Comparison of ENCODE assay signal across 18 cellular contexts in the genomic region with DNA sequence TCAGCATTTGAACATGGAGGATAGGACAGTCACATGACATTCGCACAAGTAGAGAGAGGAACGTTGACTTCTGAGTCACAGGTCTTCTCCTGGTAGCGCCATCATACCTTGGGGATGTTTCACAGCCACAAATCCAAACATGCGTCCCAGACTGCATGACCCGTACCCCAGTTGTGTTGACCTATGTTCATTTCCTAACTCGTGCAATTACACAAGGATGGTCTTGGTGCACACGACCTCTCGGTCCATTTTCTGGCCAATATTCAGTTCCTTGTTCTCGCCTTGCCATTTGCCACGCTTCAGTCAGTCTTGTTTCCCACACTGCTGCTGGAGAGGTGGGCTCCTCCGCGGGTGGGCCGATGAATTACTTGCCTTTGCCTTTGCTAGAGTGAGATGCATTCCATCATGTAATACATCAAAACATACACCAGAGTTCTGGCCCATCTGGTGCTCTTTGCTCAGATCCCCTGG.
A peak's percentile ranks its signal among the peaks of the same experiment; 100 is the strongest.
DNase-seq lines count a peak whose midpoint lies in the region; ATAC-seq, FAIRE-seq and TF ChIP-seq lines count a peak whose summit lies in the region.
"Had no signal": no experiment of that assay in that cellular context is flagged by ENCODE, and none has a peak within 500 bp of the region (broad histone marks: within the 10 kb centered on the region; RNA-seq: fewer than 3 reads in every experiment).

No MANE protein-coding gene starts in this region.

- no peaks in the 10 kb centered on the region for H3K36me3 Mint-ChIP-seq in activated T-cell treated with anti-CD3 and anti-CD28 coated beads, Interleukin-2, amount 50 U/mL, for 24 hours (ENCODE audit: low read depth)
- H3K36me3 Mint-ChIP-seq: activated CD8-positive, alpha-beta memory T cell treated with anti-CD3 and anti-CD28 coated beads, Interleukin-2, amount 10 ng/mL, durations not matched to agents 7 days and 5 days; IgD-negative memory B cell; immature natural killer cell had no signal

- H3K79me2 ChIP-seq in K562 (ENCODE audit: control insufficient read depth, insufficient read depth, low read length) (no peaks in the 10 kb centered on the region), SK-N-SH (ENCODE audit: insufficient read depth) (peaks cover 58% of the 10 kb centered on the region)

- H3K9me3 ChIP-seq in K562 (replicated peaks; ENCODE audit: control insufficient read depth, insufficient read depth, low read depth, low read length) (no peaks in the 10 kb centered on the region), gastroesophageal sphincter (no peaks in the 10 kb centered on the region), skeletal muscle satellite cell (replicated peaks; ENCODE audit: low read length) (peaks cover 3% of the 10 kb centered on the region), SK-N-SH (no peaks in the 10 kb centered on the region)
- H3K9me3 ChIP-seq: colonic mucosa had no signal

- H3K36me3 ChIP-seq in K562 (ENCODE audit: control insufficient read depth, insufficient read depth, low read length) = no peaks in the 10 kb centered on the region
- no peaks in the 10 kb centered on the region for H3K36me3 ChIP-seq in gastroesophageal sphincter
- H3K36me3 ChIP-seq in skeletal muscle satellite cell (ENCODE audit: insufficient read depth, low read length) = peaks cover 6% of the 10 kb centered on the region
- peaks cover 0 to 19% of the 10 kb centered on the region in 2 experiments for H3K36me3 ChIP-seq in SK-N-SH (replicated peaks in 1 of 2; ENCODE audit: control insufficient read depth in 1 of 2, insufficient read depth in 2 of 2, low read length in 1 of 2)
- H3K36me3 ChIP-seq: colonic mucosa had no signal

- no peak overlapping the region for H2AFZ ChIP-seq in K562 (ENCODE audit: low read depth, low read length)
- H2AFZ ChIP-seq in SK-N-SH (ENCODE audit: low read depth) = no peak overlapping the region

- intact Hi-C loops in K562 (cut with micrococcal nuclease) = no loop called here

- no peak for TF ChIP-seq RAD21 in K562 (CRISPR knock-in tag; conservative IDR thresholded peaks at IDR 0.05 in 1 of 2, IDR thresholded peaks at IDR 0.05 in 1 of 2)
- no peak for TF ChIP-seq RAD21 in SK-N-SH (IDR thresholded peaks at IDR 0.05; ENCODE audit: low read length)

- peaks cover 91% of the 10 kb centered on the region for H3K27me3 Mint-ChIP-seq in activated T-cell treated with anti-CD3 and anti-CD28 coated beads, Interleukin-2, amount 50 U/mL, for 24 hours

- no peak overlapping the region for H3K27ac ChIP-seq in K562 (ENCODE audit: extremely low read depth, low read depth, low read length)
- peak overlapping the region; percentile 90 to 98 (median 94) for H3K27ac ChIP-seq in gastroesophageal sphincter
- peak overlapping the region in 1 of 2 experiments; percentile 94; a peak in 1 of 4 replicates for H3K27ac ChIP-seq in SK-N-SH (ENCODE audit: low read depth in 2 of 2, low read length in 1 of 2)
- H3K27ac ChIP-seq: colonic mucosa had no signal

- CTCF ChIA-PET in K562 (lab: Yijun Ruan, JAX; ENCODE audit: low intra/inter-chr PET ratio) = no interaction called here
- CTCF ChIA-PET in SK-N-SH (lab: Yijun Ruan, JAX) = no interaction called here

- 0% methylated on average over 10 of the region's 13 CpGs for WGBS in K562 (ENCODE audit: insufficient coverage, low coverage, missing lambda C conversion rate)
- WGBS in gastroesophageal sphincter (ENCODE audit: low coverage in 1 of 2), 2 donors = 72 to 88% methylated on average over 7 to 10 of the region's 13 CpGs
- 98% methylated on average over 13 of the region's 13 CpGs for WGBS in SK-N-SH (ENCODE audit: low lambda C conversion rate)

- TF ChIP-seq CTCF in K562 (IDR thresholded peaks at IDR 0.05 in 2 of 3, conservative IDR thresholded peaks at IDR 0.05 in 1 of 3; ENCODE audit: insufficient read depth in 2 of 3, low read depth in 1 of 3, low read length in 3 of 3) (no peak), gastroesophageal sphincter (IDR thresholded peaks at IDR 0.05) (no peak), SK-N-SH (IDR thresholded peaks at IDR 0.05) (no peak)

- FAIRE-seq in H54 (lab: Jason Lieb, UNC) = peak; percentile 65
- no peak for FAIRE-seq in K562 (lab: Jason Lieb, UNC)
- FAIRE-seq in GM12891 (lab: Jason Lieb, UNC) = no peak
- FAIRE-seq: endothelial cell of umbilical vein had no signal

- no peaks in the 10 kb centered on the region for H3K9me1 ChIP-seq in K562 (ENCODE audit: control insufficient read depth, insufficient read depth, low read length)

- H3K4me3 Mint-ChIP-seq in activated T-cell treated with anti-CD3 and anti-CD28 coated beads, Interleukin-2, amount 50 U/mL, for 24 hours = no peak overlapping the region
- H3K4me3 Mint-ChIP-seq: activated CD4-positive, alpha-beta T cell treated with anti-CD3 and anti-CD28 coated beads for 36 hours; activated CD8-positive, alpha-beta memory T cell treated with anti-CD3 and anti-CD28 coated beads, Interleukin-2, amount 10 ng/mL, durations not matched to agents 7 days and 5 days; IgD-negative memory B cell; immature natural killer cell had no signal

- H3K9ac ChIP-seq in K562 (ENCODE audit: insufficient read depth in 1 of 2, low read depth in 2 of 2, low read length in 2 of 2) = no peak overlapping the region
- H3K9ac ChIP-seq in skeletal muscle satellite cell (ENCODE audit: low read depth, low read length) = peak overlapping the region; percentile 84
- no peak overlapping the region for H3K9ac ChIP-seq in SK-N-SH

- TF ChIP-seq EP300 in K562 (IDR thresholded peaks at IDR 0.05; ENCODE audit: low read length) (no peak), gastroesophageal sphincter (IDR thresholded peaks at IDR 0.05) (no peak), SK-N-SH (IDR thresholded peaks at IDR 0.05; ENCODE audit: borderline replicate concordance in 1 of 2, low read depth in 1 of 2, low read length in 1 of 2) (no peak)

- H3K9me2 ChIP-seq in SK-N-SH = no peaks in the 10 kb centered on the region

- DNase-seq in H54 (ENCODE audit: insufficient read length, low spot score) (no peak), K562 (ENCODE audit: extremely low read depth in 1 of 4, low spot score in 3 of 4) (no peak), GM12891 (ENCODE audit: insufficient read length, low spot score) (no peak), SK-N-SH (no peak)
- DNase-seq in activated T-cell treated with anti-CD3 and anti-CD28 coated beads, Interleukin-2, amount 50 U/mL, for 24 hours = no peak
- no peak for DNase-seq in stimulated activated naive CD4-positive, alpha-beta T cell (lab: John Stamatoyannopoulos, UW)
- DNase-seq: activated CD4-positive, alpha-beta T cell treated with anti-CD3 and anti-CD28 coated beads for 36 hours; activated CD8-positive, alpha-beta memory T cell treated with anti-CD3 and anti-CD28 coated beads, Interleukin-2, amount 10 ng/mL, durations not matched to agents 7 days and 5 days; colonic mucosa; COR-L47; immature natural killer cell; NCI-H1092; NCI-H69; retina had no signal

- no peaks in the 10 kb centered on the region for H3K4me1 ChIP-seq in K562 (replicated peaks in 1 of 2; ENCODE audit: control insufficient read depth in 2 of 2, insufficient read depth in 2 of 2, low read length in 2 of 2)
- peaks cover 21 to 94% (median 30%) of the 10 kb centered on the region in 3 donors for H3K4me1 ChIP-seq in gastroesophageal sphincter
- peaks cover 78% of the 10 kb centered on the region for H3K4me1 ChIP-seq in skeletal muscle satellite cell (ENCODE audit: control insufficient read depth, insufficient read depth, low read length)
- peaks cover 25 to 42% of the 10 kb centered on the region in 2 experiments for H3K4me1 ChIP-seq in SK-N-SH (ENCODE audit: control insufficient read depth in 1 of 2, insufficient read depth in 2 of 2, low read depth in 1 of 2, low read length in 1 of 2)
- H3K4me1 ChIP-seq: colonic mucosa had no signal

- no peaks in the 10 kb centered on the region for H3K9me3 Mint-ChIP-seq in activated T-cell treated with anti-CD3 and anti-CD28 coated beads, Interleukin-2, amount 50 U/mL, for 24 hours
- H3K9me3 Mint-ChIP-seq: IgD-negative memory B cell, immature natural killer cell had no signal

- TF ChIP-seq POLR2A in H54 (IDR thresholded peaks at IDR 0.05; ENCODE audit: low read depth, low read length) = no peak
- TF ChIP-seq POLR2A in K562 (conservative IDR thresholded peaks at IDR 0.05) = no peak
- no peak for TF ChIP-seq POLR2A in gastroesophageal sphincter (IDR thresholded peaks at IDR 0.05)
- no peak for TF ChIP-seq POLR2A in GM12891 (IDR thresholded peaks at IDR 0.05; ENCODE audit: low read depth, low read length)

- H3K4me1 Mint-ChIP-seq in activated T-cell treated with anti-CD3 and anti-CD28 coated beads, Interleukin-2, amount 50 U/mL, for 24 hours (ENCODE audit: low read depth) = no peaks in the 10 kb centered on the region
- H3K4me1 Mint-ChIP-seq: activated CD4-positive, alpha-beta T cell treated with anti-CD3 and anti-CD28 coated beads for 36 hours; activated CD8-positive, alpha-beta memory T cell treated with anti-CD3 and anti-CD28 coated beads, Interleukin-2, amount 10 ng/mL, durations not matched to agents 7 days and 5 days; IgD-negative memory B cell; immature natural killer cell had no signal

- BruUV-seq in K562 (replicated peaks; lab: Mats Ljungman, UMichigan) = no TSS peak

- POLR2A ChIA-PET in K562 (lab: Yijun Ruan, JAX) (no interaction called here), SK-N-SH (lab: Yijun Ruan, JAX) (no interaction called here)

- H4K20me1 ChIP-seq in K562 (replicated peaks; ENCODE audit: control insufficient read depth, insufficient read depth, low read length) (no peaks in the 10 kb centered on the region), SK-N-SH (ENCODE audit: insufficient read depth) (no peaks in the 10 kb centered on the region)

- no peak overlapping the region for H3K27ac Mint-ChIP-seq in activated T-cell treated with anti-CD3 and anti-CD28 coated beads, Interleukin-2, amount 50 U/mL, for 24 hours
- H3K27ac Mint-ChIP-seq: activated CD4-positive, alpha-beta T cell treated with anti-CD3 and anti-CD28 coated beads for 36 hours; activated CD8-positive, alpha-beta memory T cell treated with anti-CD3 and anti-CD28 coated beads, Interleukin-2, amount 10 ng/mL, durations not matched to agents 7 days and 5 days; IgD-negative memory B cell; immature natural killer cell had no signal

- H3K27me3 ChIP-seq in K562 (ENCODE audit: control insufficient read depth in 2 of 2, insufficient read depth in 2 of 2, low read length in 2 of 2) = peaks cover 4 to 21% of the 10 kb centered on the region in 2 experiments; a peak in 4 of 5 replicates
- H3K27me3 ChIP-seq in gastroesophageal sphincter = no peaks in the 10 kb centered on the region
- H3K27me3 ChIP-seq in skeletal muscle satellite cell (ENCODE audit: control insufficient read depth, insufficient read depth, low read length) = no peaks in the 10 kb centered on the region
- no peaks in the 10 kb centered on the region for H3K27me3 ChIP-seq in SK-N-SH (ENCODE audit: insufficient read depth)
- H3K27me3 ChIP-seq: colonic mucosa had no signal

- no peak overlapping the region for H3K4me2 ChIP-seq in K562 (ENCODE audit: insufficient read depth, low read length)
- no peak overlapping the region for H3K4me2 ChIP-seq in skeletal muscle satellite cell (ENCODE audit: low read length)
- H3K4me2 ChIP-seq in SK-N-SH = no peak overlapping the region

- ATAC-seq in K562 (no peak), gastroesophageal sphincter (no peak)
- ATAC-seq: activated CD4-positive, alpha-beta T cell treated with anti-CD3 and anti-CD28 coated beads for 36 hours; activated CD8-positive, alpha-beta memory T cell treated with anti-CD3 and anti-CD28 coated beads, Interleukin-2, amount 10 ng/mL, durations not matched to agents 7 days and 5 days had no signal

- in situ Hi-C loops in K562 (cut with MboI) = no loop called here

- H3K4me3 ChIP-seq in K562 (no peak overlapping the region), gastroesophageal sphincter (no peak overlapping the region), skeletal muscle satellite cell (ENCODE audit: low read length) (no peak overlapping the region), SK-N-SH (ENCODE audit: low read depth in 2 of 2, low read length in 1 of 2) (no peak overlapping the region)
- H3K4me3 ChIP-seq: colonic mucosa had no signal

- H3F3A ChIP-seq in SK-N-SH (replicated peaks; ENCODE audit: insufficient read depth) = peaks cover 59% of the 10 kb centered on the region
